In genomic region chr14:22776215-22776614, GRCh38 we compare ENCODE assay signal across 18 cellular contexts. TPM values are rescaled to one million over a fixed set of nuclear protein-coding genes. Genes with fewer than 3 reads are reported as not detected.
DNase-seq lines count a peak whose midpoint lies in the region; ATAC-seq, FAIRE-seq and TF ChIP-seq lines count a peak whose summit lies in the region.
"Had no signal": no experiment of that assay in that cellular context is flagged by ENCODE, and none has a peak within 500 bp of the region (broad histone marks: within the 10 kb centered on the region; RNA-seq: fewer than 3 reads in every experiment).

No MANE protein-coding gene starts in this region.

- DNase-seq in HepG2 (ENCODE audit: low spot score): no peak
- DNase-seq in right lobe of liver: no peak
- no peak for DNase-seq in GM12891 (ENCODE audit: insufficient read length, low spot score)
- peak; percentile 18 for DNase-seq in islet precursor cell
- no peak for DNase-seq in Calu3
- DNase-seq in upper lobe of right lung: no peak
- DNase-seq: CD4-positive, alpha-beta T cell; CD8-positive, alpha-beta memory T cell; DMS53; DMS79 treated with DMSO at 0.1 percent for 48 hours; GF-D8; GOT3; HFFc6 had no signal

- POLR2A ChIA-PET in HepG2 (lab: Yijun Ruan, JAX): interaction anchor here (1.8 kb wide), 1 partner anchor 9 kb away, joined by 4 read pairs; no protein-coding TSS in a partner anchor

- H3K4me3 Mint-ChIP-seq in Calu3 (ENCODE audit: low read depth, unreplicated experiment): no peak overlapping the region
- H3K4me3 Mint-ChIP-seq: CD14-positive monocyte; CD4-positive, alpha-beta T cell; CD8-positive, alpha-beta memory T cell; HFFc6 had no signal

- TF ChIP-seq POLR2A in HepG2 (IDR thresholded peaks at IDR 0.05; ENCODE audit: insufficient read depth in 1 of 2, low read depth in 2 of 2, low read length in 2 of 2): no peak
- no peak for TF ChIP-seq POLR2A in right lobe of liver (IDR thresholded peaks at IDR 0.05)
- TF ChIP-seq POLR2A in GM12891 (IDR thresholded peaks at IDR 0.05; ENCODE audit: low read depth, low read length): no peak

- no peak overlapping the region for H3K4me2 ChIP-seq in HepG2 (ENCODE audit: low read depth, low read length)
- H3K4me2 ChIP-seq: BLaER1 treated with 17β-estradiol and CSF1 and Interleukin-3, amounts not matched to agents 10 nM and 100 nM had no signal

- no peak overlapping the region for H3K27ac ChIP-seq in HepG2 (ENCODE audit: extremely low read length, insufficient read depth, low read length)
- no peak overlapping the region for H3K27ac ChIP-seq in right lobe of liver
- H3K27ac ChIP-seq in upper lobe of right lung: no peak overlapping the region
- H3K27ac ChIP-seq: BLaER1 treated with 17β-estradiol and CSF1 and Interleukin-3, amounts not matched to agents 10 nM and 100 nM had no signal

- no peak for ATAC-seq in HepG2
- ATAC-seq in right lobe of liver: no peak
- no peak for ATAC-seq in upper lobe of right lung

- H3K79me2 ChIP-seq in HepG2 (ENCODE audit: insufficient read depth, low read length): no peaks in the 10 kb centered on the region

- in situ Hi-C loops in HepG2 (cut with HindIII; ENCODE audit: extremely low pct_ligation_motif_present, low pct_unique_long_range_greater_than_20kb): loop anchor here (10.0 kb wide), 1 partner anchor 79 kb away; no protein-coding TSS in a partner anchor

- no peaks in the 10 kb centered on the region for H3K9me3 Mint-ChIP-seq in Calu3 (ENCODE audit: low read depth, unreplicated experiment)
- H3K9me3 Mint-ChIP-seq: CD14-positive monocyte; CD4-positive, alpha-beta T cell; CD8-positive, alpha-beta memory T cell; HFFc6 had no signal

- no peaks in the 10 kb centered on the region for H3K27me3 ChIP-seq in HepG2 (ENCODE audit: control insufficient read depth in 1 of 2, insufficient read depth in 2 of 2, low read length in 2 of 2)
- no peaks in the 10 kb centered on the region for H3K27me3 ChIP-seq in right lobe of liver
- H3K27me3 ChIP-seq in upper lobe of right lung: no peaks in the 10 kb centered on the region
- H3K27me3 ChIP-seq: BLaER1 treated with 17β-estradiol and CSF1 and Interleukin-3, amounts not matched to agents 10 nM and 100 nM had no signal

- CTCF ChIA-PET in HepG2 (lab: Yijun Ruan, JAX; ENCODE audit: low intra/inter-chr PET ratio, low total read pairs): interaction anchor here (2.5 to 5.1 kb wide), 2 partner anchors 42 to 77 kb away, joined by 8 to 123 read pairs; no protein-coding TSS in a partner anchor
- CTCF ChIA-PET in Calu3 (lab: Charles Lee): interaction anchor here (0.6 to 0.7 kb wide), 3 partner anchors 46 to 120 kb away, joined by 3 to 8 read pairs (median 3); no protein-coding TSS in a partner anchor

- no peak for TF ChIP-seq RAD21 in HepG2 (CRISPR knock-in tag; IDR thresholded peaks at IDR 0.05)

- no peak overlapping the region for H3K27ac Mint-ChIP-seq in Calu3 (ENCODE audit: unreplicated experiment)
- H3K27ac Mint-ChIP-seq: CD4-positive, alpha-beta T cell; HFFc6 had no signal

- TF ChIP-seq CTCF in HepG2 (CRISPR knock-in tag; IDR thresholded peaks at IDR 0.05) (no peak), right lobe of liver (IDR thresholded peaks at IDR 0.05) (no peak), Calu3 (IDR thresholded peaks at IDR 0.05; ENCODE audit: unreplicated experiment) (no peak), upper lobe of right lung (IDR thresholded peaks at IDR 0.05) (no peak)

- H4K20me1 ChIP-seq in HepG2 (ENCODE audit: insufficient read depth, low read length): no peaks in the 10 kb centered on the region

- H3K36me3 Mint-ChIP-seq in Calu3 (ENCODE audit: insufficient read depth, unreplicated experiment): peaks cover 8% of the 10 kb centered on the region

- intact Hi-C loops in HepG2 (cut with micrococcal nuclease; ENCODE audit: unreplicated experiment): loop anchor here (2.0 kb wide), 1 partner anchor 53 kb away; the partner anchor contains the start of gene MRPL52
- intact Hi-C loops in right lobe of liver (cut with DNase I): no loop called here
- intact Hi-C loops in Calu3 (cut with micrococcal nuclease; ENCODE audit: unreplicated experiment): loop anchor here (2.0 kb wide), 1 partner anchor 47 kb away; no protein-coding TSS in a partner anchor
- intact Hi-C loops in upper lobe of right lung (cut with DNase I): no loop called here

- WGBS in HepG2 (ENCODE audit: low lambda C conversion rate): 96% methylated on average over 2 of the region's 2 CpGs
- WGBS in right lobe of liver (ENCODE audit: insufficient coverage, low coverage, low lambda C conversion rate, missing lambda C conversion rate): 71% methylated on average over 1 of the region's 2 CpGs

- BruUV-seq in HepG2 (replicated peaks; lab: Mats Ljungman, UMichigan) (no TSS peak), Calu3 (replicated peaks; lab: Mats Ljungman, UMichigan) (no TSS peak)

- H3K4me3 ChIP-seq in HepG2 (replicated peaks in 1 of 3; ENCODE audit: insufficient read depth in 1 of 3, low read depth in 2 of 3, low read length in 3 of 3): no peak overlapping the region
- no peak overlapping the region for H3K4me3 ChIP-seq in right lobe of liver
- no peak overlapping the region for H3K4me3 ChIP-seq in upper lobe of right lung
- H3K4me3 ChIP-seq: BLaER1 treated with 17β-estradiol and CSF1 and Interleukin-3, amounts not matched to agents 10 nM and 100 nM; HAP-1 had no signal

- FAIRE-seq in HepG2 (lab: Jason Lieb, UNC) (no peak), GM12891 (lab: Jason Lieb, UNC) (no peak)
- FAIRE-seq: GM12892, H54 had no signal

- H3K36me3 ChIP-seq in HepG2 (replicated peaks in 1 of 2; ENCODE audit: control insufficient read depth in 1 of 2, insufficient read depth in 2 of 2, low read length in 2 of 2) (peaks cover 9 to 10% of the 10 kb centered on the region in 2 experiments), right lobe of liver (peaks cover 0 to 21% (median 10%) of the 10 kb centered on the region in 4 donors), upper lobe of right lung (peaks cover 33% of the 10 kb centered on the region)

- H2AFZ ChIP-seq in HepG2 (ENCODE audit: low read length): no peak overlapping the region

- H3K9me3 ChIP-seq in HepG2 (ENCODE audit: low read length): no peaks in the 10 kb centered on the region
- H3K9me3 ChIP-seq in right lobe of liver: no peaks in the 10 kb centered on the region
- H3K9me3 ChIP-seq in upper lobe of right lung: no peaks in the 10 kb centered on the region
- H3K9me3 ChIP-seq: HAP-1 had no signal

- no peaks in the 10 kb centered on the region for H3K27me3 Mint-ChIP-seq in Calu3 (ENCODE audit: unreplicated experiment)
- H3K27me3 Mint-ChIP-seq: CD4-positive, alpha-beta T cell; CD8-positive, alpha-beta memory T cell had no signal

- TF ChIP-seq EP300 in HepG2 (IDR thresholded peaks at IDR 0.05; ENCODE audit: low read depth in 2 of 2, low read length in 2 of 2) (no peak), HepG2 (CRISPR knock-in tag; IDR thresholded peaks at IDR 0.05; ENCODE audit: borderline replicate concordance) (no peak)

- peaks cover 4% of the 10 kb centered on the region for H3K4me1 Mint-ChIP-seq in Calu3 (ENCODE audit: low read depth, unreplicated experiment)
- H3K4me1 Mint-ChIP-seq: CD8-positive, alpha-beta memory T cell had no signal

- no peak overlapping the region for H3K9ac ChIP-seq in HepG2 (ENCODE audit: insufficient read depth, low read depth, low read length)
- H3K9ac ChIP-seq: BLaER1 treated with 17β-estradiol and CSF1 and Interleukin-3, amounts not matched to agents 10 nM and 100 nM had no signal

- H3K4me1 ChIP-seq in HepG2 (ENCODE audit: insufficient read depth, low read length) (peaks cover 19% of the 10 kb centered on the region), right lobe of liver (no peaks in the 10 kb centered on the region), upper lobe of right lung (peaks cover 6% of the 10 kb centered on the region)
- H3K4me1 ChIP-seq: HAP-1 had no signal

RNA-seq across cellular contexts. Expression of gene OXA1L, which starts 9.7 kb away (rescaled TPM):
- total RNA-seq in HepG2 (2016; rRNA removed; fragmentation: Illumina TruSeq; extraction: Trizol): 216 and 230 TPM in 2 replicates
- total RNA-seq in HepG2 (2016; cell fraction: cytosol; rRNA removed; fragmentation: Illumina TruSeq; extraction: Trizol; ENCODE audit: low read depth): 92.0 and 105 TPM in 2 replicates
- total RNA-seq in HepG2 (2016; cell fraction: insoluble cytoplasmic fraction; rRNA removed; fragmentation: Illumina TruSeq; extraction: Trizol): 222 and 225 TPM in 2 replicates
- total RNA-seq in HepG2 (2016; cell fraction: membrane; rRNA removed; fragmentation: Illumina TruSeq; extraction: Trizol): 260 and 273 TPM in 2 replicates
- 197 and 215 TPM in 2 replicates for total RNA-seq in HepG2 (2016; cell fraction: nucleus; rRNA removed; fragmentation: Illumina TruSeq; extraction: Trizol)
- 559 and 589 TPM in 2 replicates for polyA plus RNA-seq in HepG2 (2011; rRNA removed)
- polyA plus RNA-seq in HepG2 (2011; cell fraction: cytosol; rRNA removed): 516 and 523 TPM in 2 replicates
- polyA plus RNA-seq in HepG2 (2011; cell fraction: nucleus; rRNA removed): 726 and 748 TPM in 2 replicates
- polyA plus RNA-seq in HepG2 (2012): 375 and 450 TPM in 2 replicates
- 179 and 202 TPM in 2 replicates for polyA plus RNA-seq in HepG2 (2016; cell fraction: cytosol; fragmentation: Illumina TruSeq; extraction: Trizol; ENCODE audit: low read depth)
- polyA plus RNA-seq in HepG2 (2016; cell fraction: insoluble cytoplasmic fraction; fragmentation: Illumina TruSeq; extraction: Trizol; ENCODE audit: low read depth): 319 and 338 TPM in 2 replicates
- 363 and 438 TPM in 2 replicates for polyA plus RNA-seq in HepG2 (2016; cell fraction: membrane; fragmentation: Illumina TruSeq; extraction: Trizol; ENCODE audit: low read depth)
- polyA plus RNA-seq in HepG2 (2016; cell fraction: nucleus; fragmentation: Illumina TruSeq; extraction: Trizol; ENCODE audit: insufficient read depth, low read depth): 462 and 464 TPM in 2 replicates
- polyA minus RNA-seq in HepG2 (2011; rRNA and poly(A)+ RNA removed; ENCODE audit: low replicate concordance): 284 and 598 TPM in 2 replicates
- polyA minus RNA-seq in HepG2 (2011; cell fraction: cytosol; rRNA and poly(A)+ RNA removed): 252 and 275 TPM in 2 replicates
- polyA minus RNA-seq in HepG2 (2011; cell fraction: nucleus; rRNA and poly(A)+ RNA removed): 335 and 404 TPM in 2 replicates
- 10 to 100 TPM; 64.3 to 80.1 (median 72.3) TPM for total RNA-seq in right lobe of liver
- polyA plus RNA-seq in GM12891 (2012; ENCODE audit: low read depth, missing spikeins): 213 TPM
- 76.5 and 83.3 TPM in 2 replicates for total RNA-seq in Calu3 (2022)
- total RNA-seq in upper lobe of right lung: 105 TPM

RNA-seq across cellular contexts. Expression of gene SLC7A7, which starts 39.0 kb away (rescaled TPM):
- total RNA-seq in HepG2 (2016; rRNA removed; fragmentation: Illumina TruSeq; extraction: Trizol): 0.07 and 0.13 TPM in 2 replicates
- not detected in 2 replicates for total RNA-seq in HepG2 (2016; cell fraction: cytosol; rRNA removed; fragmentation: Illumina TruSeq; extraction: Trizol; ENCODE audit: low read depth)
- total RNA-seq in HepG2 (2016; cell fraction: insoluble cytoplasmic fraction; rRNA removed; fragmentation: Illumina TruSeq; extraction: Trizol): 0.17 TPM in 1 of 2 replicates, not detected in the other
- 0.10 and 0.15 TPM in 2 replicates for total RNA-seq in HepG2 (2016; cell fraction: membrane; rRNA removed; fragmentation: Illumina TruSeq; extraction: Trizol)
- 0.38 TPM in 1 of 2 replicates, not detected in the other for total RNA-seq in HepG2 (2016; cell fraction: nucleus; rRNA removed; fragmentation: Illumina TruSeq; extraction: Trizol)
- 0.63 and 1.1 TPM in 2 replicates for polyA plus RNA-seq in HepG2 (2011; rRNA removed)
- 0.94 and 1.3 TPM in 2 replicates for polyA plus RNA-seq in HepG2 (2011; cell fraction: cytosol; rRNA removed)
- 2.3 and 2.5 TPM in 2 replicates for polyA plus RNA-seq in HepG2 (2011; cell fraction: nucleus; rRNA removed)
- 1.3 and 1.7 TPM in 2 replicates for polyA plus RNA-seq in HepG2 (2012)
- not detected in 2 replicates for polyA plus RNA-seq in HepG2 (2016; cell fraction: cytosol; fragmentation: Illumina TruSeq; extraction: Trizol; ENCODE audit: low read depth)
- 0.19 and 0.40 TPM in 2 replicates for polyA plus RNA-seq in HepG2 (2016; cell fraction: insoluble cytoplasmic fraction; fragmentation: Illumina TruSeq; extraction: Trizol; ENCODE audit: low read depth)
- 0.23 and 0.27 TPM in 2 replicates for polyA plus RNA-seq in HepG2 (2016; cell fraction: membrane; fragmentation: Illumina TruSeq; extraction: Trizol; ENCODE audit: low read depth)
- not detected in 2 replicates for polyA plus RNA-seq in HepG2 (2016; cell fraction: nucleus; fragmentation: Illumina TruSeq; extraction: Trizol; ENCODE audit: insufficient read depth, low read depth)
- polyA minus RNA-seq in HepG2 (2011; rRNA and poly(A)+ RNA removed; ENCODE audit: low replicate concordance): 1.2 and 3.2 TPM in 2 replicates
- 0.44 TPM in 1 of 2 replicates, not detected in the other for polyA minus RNA-seq in HepG2 (2011; cell fraction: cytosol; rRNA and poly(A)+ RNA removed)
- 0.50 and 0.90 TPM in 2 replicates for polyA minus RNA-seq in HepG2 (2011; cell fraction: nucleus; rRNA and poly(A)+ RNA removed)
- 10 to 100 TPM in 2 of 6 experiments, 1 to 10 TPM in 4; 6.2 to 11.4 (median 7.3) TPM for total RNA-seq in right lobe of liver
- polyA plus RNA-seq in GM12891 (2012; ENCODE audit: low read depth, missing spikeins): 35.4 TPM
- 8.7 and 10.2 TPM in 2 replicates for total RNA-seq in Calu3 (2022)
- total RNA-seq in upper lobe of right lung: 84.4 TPM
- polyA plus RNA-seq: CD8-positive, alpha-beta memory T cell had no signal

RNA-seq across cellular contexts. Expression of gene MRPL52, which starts 53.5 kb away (rescaled TPM):
- total RNA-seq in HepG2 (2016; rRNA removed; fragmentation: Illumina TruSeq; extraction: Trizol) (329 and 420 TPM in 2 replicates), right lobe of liver (10 to 100 TPM; 42.0 to 96.6 (median 47.6) TPM), Calu3 (2022) (110 and 111 TPM in 2 replicates), upper lobe of right lung (58.4 TPM)
- 142 and 155 TPM in 2 replicates for total RNA-seq in HepG2 (2016; cell fraction: cytosol; rRNA removed; fragmentation: Illumina TruSeq; extraction: Trizol; ENCODE audit: low read depth)
- 341 and 464 TPM in 2 replicates for total RNA-seq in HepG2 (2016; cell fraction: insoluble cytoplasmic fraction; rRNA removed; fragmentation: Illumina TruSeq; extraction: Trizol)
- total RNA-seq in HepG2 (2016; cell fraction: membrane; rRNA removed; fragmentation: Illumina TruSeq; extraction: Trizol): 156 and 160 TPM in 2 replicates
- total RNA-seq in HepG2 (2016; cell fraction: nucleus; rRNA removed; fragmentation: Illumina TruSeq; extraction: Trizol): 109 and 136 TPM in 2 replicates
- polyA plus RNA-seq in HepG2 (2011; rRNA removed): 118 and 123 TPM in 2 replicates
- 96.8 and 121 TPM in 2 replicates for polyA plus RNA-seq in HepG2 (2011; cell fraction: cytosol; rRNA removed)
- 57.8 and 65.3 TPM in 2 replicates for polyA plus RNA-seq in HepG2 (2011; cell fraction: nucleus; rRNA removed)
- 191 and 236 TPM in 2 replicates for polyA plus RNA-seq in HepG2 (2012)
- polyA plus RNA-seq in HepG2 (2016; cell fraction: cytosol; fragmentation: Illumina TruSeq; extraction: Trizol; ENCODE audit: low read depth): 177 and 226 TPM in 2 replicates
- polyA plus RNA-seq in HepG2 (2016; cell fraction: insoluble cytoplasmic fraction; fragmentation: Illumina TruSeq; extraction: Trizol; ENCODE audit: low read depth): 443 and 518 TPM in 2 replicates
- 154 and 175 TPM in 2 replicates for polyA plus RNA-seq in HepG2 (2016; cell fraction: membrane; fragmentation: Illumina TruSeq; extraction: Trizol; ENCODE audit: low read depth)
- 256 and 271 TPM in 2 replicates for polyA plus RNA-seq in HepG2 (2016; cell fraction: nucleus; fragmentation: Illumina TruSeq; extraction: Trizol; ENCODE audit: insufficient read depth, low read depth)
- 17.7 and 30.4 TPM in 2 replicates for polyA minus RNA-seq in HepG2 (2011; rRNA and poly(A)+ RNA removed; ENCODE audit: low replicate concordance)
- polyA minus RNA-seq in HepG2 (2011; cell fraction: cytosol; rRNA and poly(A)+ RNA removed): 72.9 and 76.8 TPM in 2 replicates
- 33.7 and 36.6 TPM in 2 replicates for polyA minus RNA-seq in HepG2 (2011; cell fraction: nucleus; rRNA and poly(A)+ RNA removed)
- polyA plus RNA-seq in GM12891 (2012; ENCODE audit: low read depth, missing spikeins): 188 TPM

Comparison
In these comparisons a context has a peak if more than half of its experiments do, and no peak if none do; other contexts are left out.
1. intact Hi-C loops: an anchor here in HepG2 (2.0 kb wide) and Calu3 (2.0 kb wide); none called in right lobe of liver and upper lobe of right lung.